8 cellular contexts compared by ENCODE assay signal in genomic region chr3:186108941-186109865, GRCh38. TPM values are rescaled to one million over a fixed set of nuclear protein-coding genes. Genes with fewer than 3 reads are reported as not detected.
DNase-seq lines count a peak whose midpoint lies in the region; ATAC-seq and TF ChIP-seq lines count a peak whose summit lies in the region.

Gene ETV5 (minus strand): TSS chr3:186109089. CDS start chr3:186105868, 3,221 bp downstream.

- DNase-seq in CD1c-positive myeloid dendritic cell (ENCODE audit: extremely low spot score), result peak; percentile 98
- DNase-seq in NCI-H774 (lab: John Stamatoyannopoulos, UW), result peak; percentile 99
- peak; percentile 96 for DNase-seq in activated CD4-positive, alpha-beta memory T cell treated with anti-CD3 and anti-CD28 coated beads for 36 hours
- DNase-seq in dermis microvascular lymphatic vessel endothelial cell (ENCODE audit: low read depth in 2 of 2), result peak; percentile 97 to 99
- DNase-seq in left lung, result peak; percentile 98 to 99
- DNase-seq in stimulated activated CD4-positive, alpha-beta T cell treated with anti-CD3 and anti-CD28 coated beads, Interleukin-2, amount 100 ng/mL, for 4 hours (ENCODE audit: low read depth), result peak; percentile 79

- H3K27ac ChIP-seq in left lung, result peak within 1 kb of the TSS; percentile 81 to 83

- CTCF ChIA-PET in activated CD4-positive, alpha-beta memory T cell treated with anti-CD3 and anti-CD28 coated beads for 36 hours (lab: Charles Lee), result interaction anchor here (1.4 to 2.2 kb wide), 2 partner anchors 166 to 431 kb away, joined by 4 to 6 read pairs; no protein-coding TSS in a partner anchor

- intact Hi-C loops in activated CD4-positive, alpha-beta memory T cell treated with anti-CD3 and anti-CD28 coated beads for 36 hours (cut with micrococcal nuclease), result loop anchor here (1.0 to 5.0 kb wide), 9 partner anchors 42 to 643 kb away; partner anchors contain the start of gene TRA2B
- intact Hi-C loops in left lung (cut with DNase I), result no loop called here

- H3K4me3 Mint-ChIP-seq in activated CD4-positive, alpha-beta memory T cell treated with anti-CD3 and anti-CD28 coated beads for 36 hours, result peak within 1 kb of the TSS; percentile 67

- peaks cover 77% of the 10 kb centered on the region for H3K27me3 Mint-ChIP-seq in activated CD4-positive, alpha-beta memory T cell treated with anti-CD3 and anti-CD28 coated beads for 36 hours

- H3K9me3 Mint-ChIP-seq in activated CD4-positive, alpha-beta memory T cell treated with anti-CD3 and anti-CD28 coated beads for 36 hours, result no peaks in the 10 kb centered on the region

- ATAC-seq in GM19397 (IDR thresholded peaks at IDR 0.05; ENCODE audit: unreplicated experiment), result peak; percentile 96
- ATAC-seq in HG03565 (IDR thresholded peaks at IDR 0.05; ENCODE audit: unreplicated experiment), result peak; percentile 90
- peak; percentile 91 for ATAC-seq in left lung

- peak within 1 kb of the TSS; percentile 77 to 79 for H3K4me3 ChIP-seq in left lung

- H3K36me3 Mint-ChIP-seq in activated CD4-positive, alpha-beta memory T cell treated with anti-CD3 and anti-CD28 coated beads for 36 hours, result no peaks in the 10 kb centered on the region

- peaks cover 14 to 38% of the 10 kb centered on the region in 2 donors for H3K4me1 ChIP-seq in left lung

- H3K9me3 ChIP-seq in left lung, result no peaks in the 10 kb centered on the region

- H3K27ac Mint-ChIP-seq in activated CD4-positive, alpha-beta memory T cell treated with anti-CD3 and anti-CD28 coated beads for 36 hours, result no peak within 1 kb of the TSS

- peaks cover 42% of the 10 kb centered on the region for H3K4me1 Mint-ChIP-seq in activated CD4-positive, alpha-beta memory T cell treated with anti-CD3 and anti-CD28 coated beads for 36 hours (ENCODE audit: low read depth)

- TF ChIP-seq CTCF in left lung (IDR thresholded peaks at IDR 0.05), result peak in 1 of 2 donors; percentile 32

- POLR2A ChIA-PET in activated CD4-positive, alpha-beta memory T cell treated with anti-CD3 and anti-CD28 coated beads for 36 hours (lab: Charles Lee), result interaction anchor here (1.2 to 1.4 kb wide), 2 partner anchors 171 to 461 kb away, joined by 3 to 8 read pairs; partner anchors contain the start of genes DNAJB11 and TRA2B

- H3K36me3 ChIP-seq in left lung, result no peaks in the 10 kb centered on the region

- H3K27me3 ChIP-seq in left lung, result peaks cover 5 to 90% of the 10 kb centered on the region in 2 donors

RNA-seq across cellular contexts. Expression of gene ETV5, which starts in this region (rescaled TPM):
- total RNA-seq in activated CD4-positive, alpha-beta memory T cell treated with anti-CD3 and anti-CD28 coated beads for 36 hours, result 1 to 10 TPM in 1 of 2 experiments, under 1 TPM in 1; 0.74 to 1.3 TPM
- total RNA-seq in dermis microvascular lymphatic vessel endothelial cell, result 25.7 and 28.5 TPM in 2 replicates
- 10 to 100 TPM; 40.7 to 41.5 TPM for total RNA-seq in left lung

Comparison
In these comparisons a context has a peak if more than half of its experiments do, and no peak if none do; other contexts are left out.
1. Peak in every context shown above with its lines: DNase-seq, ATAC-seq, H3K4me3 ChIP-seq and H3K27ac ChIP-seq.
2. RNA of gene ETV5 (total RNA-seq): 40.7 to 41.5 TPM in left lung and 25.7 to 28.5 TPM in dermis microvascular lymphatic vessel endothelial cell; 0.74 to 1.3 TPM in activated CD4-positive, alpha-beta memory T cell treated with anti-CD3 and anti-CD28 coated beads for 36 hours; every median in the first group is over 10 times any median in the second.